10 cellular contexts compared by ENCODE assay signal in genomic region chr3:29694783-29695182, GRCh38.
DNase-seq lines count a peak whose midpoint lies in the region; ATAC-seq and TF ChIP-seq lines count a peak whose summit lies in the region.
"Had no signal": no experiment of that assay in that cellular context is flagged by ENCODE, and none has a peak within 500 bp of the region (broad histone marks: within the 10 kb centered on the region; RNA-seq: fewer than 3 reads in every experiment).

No MANE protein-coding gene starts in this region.

- ATAC-seq in gastroesophageal sphincter: peak; percentile 79
- peak; percentile 68 to 90 (median 86) for ATAC-seq in psoas muscle
- ATAC-seq in HG03469 (IDR thresholded peaks at IDR 0.05; ENCODE audit: unreplicated experiment): no peak
- ATAC-seq in activated CD8-positive, alpha-beta T cell treated with anti-CD3 and anti-CD28 coated beads, Interleukin-2, amount 10 ng/mL, durations not matched to agents 7 days and 5 days: no peak
- ATAC-seq: activated CD8-positive, alpha-beta memory T cell treated with anti-CD3 and anti-CD28 coated beads, Interleukin-2, amount 10 ng/mL, durations not matched to agents 7 days and 5 days had no signal

- no peaks in the 10 kb centered on the region for H3K36me3 Mint-ChIP-seq in activated CD8-positive, alpha-beta T cell treated with anti-CD3 and anti-CD28 coated beads, Interleukin-2, amount 10 ng/mL, durations not matched to agents 7 days and 5 days (ENCODE audit: low read depth)
- H3K36me3 Mint-ChIP-seq: activated CD8-positive, alpha-beta memory T cell treated with anti-CD3 and anti-CD28 coated beads, Interleukin-2, amount 10 ng/mL, durations not matched to agents 7 days and 5 days had no signal

- POLR2A ChIA-PET in SK-N-SH (lab: Yijun Ruan, JAX): no interaction called here
- POLR2A ChIA-PET in activated CD8-positive, alpha-beta T cell treated with anti-CD3 and anti-CD28 coated beads, Interleukin-2, amount 10 ng/mL, durations not matched to agents 7 days and 5 days (lab: Charles Lee): no interaction called here

- peaks cover 17 to 30% of the 10 kb centered on the region in 2 experiments for H3K36me3 ChIP-seq in SK-N-SH (replicated peaks in 1 of 2; ENCODE audit: control insufficient read depth in 1 of 2, insufficient read depth in 2 of 2, low read length in 1 of 2)
- no peaks in the 10 kb centered on the region for H3K36me3 ChIP-seq in gastroesophageal sphincter
- H3K36me3 ChIP-seq in psoas muscle (ENCODE audit: insufficient read depth in 1 of 2, low read depth in 1 of 2): no peaks in the 10 kb centered on the region
- H3K36me3 ChIP-seq in adrenal gland (replicated peaks in 1 of 2): no peaks in the 10 kb centered on the region

- no peaks in the 10 kb centered on the region for H3K4me1 Mint-ChIP-seq in activated CD8-positive, alpha-beta T cell treated with anti-CD3 and anti-CD28 coated beads, Interleukin-2, amount 10 ng/mL, durations not matched to agents 7 days and 5 days (ENCODE audit: low read depth)
- H3K4me1 Mint-ChIP-seq: activated CD8-positive, alpha-beta memory T cell treated with anti-CD3 and anti-CD28 coated beads, Interleukin-2, amount 10 ng/mL, durations not matched to agents 7 days and 5 days had no signal

- TF ChIP-seq RAD21 in SK-N-SH (IDR thresholded peaks at IDR 0.05; ENCODE audit: low read length): no peak

- peaks cover 6% of the 10 kb centered on the region for H3K27me3 Mint-ChIP-seq in activated CD8-positive, alpha-beta T cell treated with anti-CD3 and anti-CD28 coated beads, Interleukin-2, amount 10 ng/mL, durations not matched to agents 7 days and 5 days (ENCODE audit: low read depth)

- CTCF ChIA-PET in SK-N-SH (lab: Yijun Ruan, JAX): interaction anchor here (1.8 kb wide), 1 partner anchor 24 kb away, joined by 4 read pairs; no protein-coding TSS in a partner anchor
- CTCF ChIA-PET in activated CD8-positive, alpha-beta T cell treated with anti-CD3 and anti-CD28 coated beads, Interleukin-2, amount 10 ng/mL, durations not matched to agents 7 days and 5 days (lab: Charles Lee): no interaction called here

- H3K27ac ChIP-seq in SK-N-SH (ENCODE audit: low read depth in 2 of 2, low read length in 1 of 2) (peak overlapping the region; percentile 85 to 94), gastroesophageal sphincter (peak overlapping the region; percentile 77 to 83 (median 82)), psoas muscle (peak overlapping the region; percentile 44), adrenal gland (peak overlapping the region in 2 of 5 donors; percentile 54 to 61)

- DNase-seq in EH (ENCODE audit: low read depth) (peak; percentile 95), SK-N-SH (no peak), psoas muscle (no peak), adrenal gland (no peak), SHP77 treated with DMSO at 0.1 percent for 48 hours (lab: John Stamatoyannopoulos, UW) (no peak)
- DNase-seq in activated CD8-positive, alpha-beta T cell treated with anti-CD3 and anti-CD28 coated beads, Interleukin-2, amount 10 ng/mL, durations not matched to agents 7 days and 5 days: no peak
- DNase-seq: activated CD8-positive, alpha-beta memory T cell treated with anti-CD3 and anti-CD28 coated beads, Interleukin-2, amount 10 ng/mL, durations not matched to agents 7 days and 5 days; NCI-H345 had no signal

- H3K9ac ChIP-seq in SK-N-SH: peak overlapping the region; percentile 67; the same call in 1 of the 2 replicates

- peaks cover 13 to 44% of the 10 kb centered on the region in 2 experiments for H3K4me1 ChIP-seq in SK-N-SH (ENCODE audit: control insufficient read depth in 1 of 2, insufficient read depth in 2 of 2, low read depth in 1 of 2, low read length in 1 of 2)
- peaks cover 22 to 56% (median 27%) of the 10 kb centered on the region in 3 donors for H3K4me1 ChIP-seq in gastroesophageal sphincter
- H3K4me1 ChIP-seq in psoas muscle: peaks cover 34% of the 10 kb centered on the region
- H3K4me1 ChIP-seq in adrenal gland (replicated peaks in 1 of 2): peaks cover 0 to 29% of the 10 kb centered on the region in 2 donors

- no peak overlapping the region for H3K4me3 Mint-ChIP-seq in activated CD8-positive, alpha-beta T cell treated with anti-CD3 and anti-CD28 coated beads, Interleukin-2, amount 10 ng/mL, durations not matched to agents 7 days and 5 days
- H3K4me3 Mint-ChIP-seq: activated CD8-positive, alpha-beta memory T cell treated with anti-CD3 and anti-CD28 coated beads, Interleukin-2, amount 10 ng/mL, durations not matched to agents 7 days and 5 days had no signal

- H4K20me1 ChIP-seq in SK-N-SH (ENCODE audit: insufficient read depth): no peaks in the 10 kb centered on the region

- peak; percentile 86 to 100 for TF ChIP-seq EP300 in SK-N-SH (IDR thresholded peaks at IDR 0.05; ENCODE audit: borderline replicate concordance in 1 of 2, low read depth in 1 of 2, low read length in 1 of 2)
- no peak for TF ChIP-seq EP300 in gastroesophageal sphincter (IDR thresholded peaks at IDR 0.05)

- H3K27ac Mint-ChIP-seq in activated CD8-positive, alpha-beta T cell treated with anti-CD3 and anti-CD28 coated beads, Interleukin-2, amount 10 ng/mL, durations not matched to agents 7 days and 5 days: no peak overlapping the region
- H3K27ac Mint-ChIP-seq: activated CD8-positive, alpha-beta memory T cell treated with anti-CD3 and anti-CD28 coated beads, Interleukin-2, amount 10 ng/mL, durations not matched to agents 7 days and 5 days had no signal

- H3K79me2 ChIP-seq in SK-N-SH (ENCODE audit: insufficient read depth): peaks cover 25% of the 10 kb centered on the region; the same call in 1 of the 2 replicates

- H2AFZ ChIP-seq in SK-N-SH (ENCODE audit: low read depth): no peak overlapping the region

- peaks cover under 1% of the 10 kb centered on the region for H3K9me3 Mint-ChIP-seq in activated CD8-positive, alpha-beta T cell treated with anti-CD3 and anti-CD28 coated beads, Interleukin-2, amount 10 ng/mL, durations not matched to agents 7 days and 5 days (ENCODE audit: insufficient read depth)

- H3K4me3 ChIP-seq in SK-N-SH (ENCODE audit: low read depth in 2 of 2, low read length in 1 of 2) (peak overlapping the region; percentile 6 to 22; a peak in 2 of 4 replicates), gastroesophageal sphincter (no peak overlapping the region), psoas muscle (no peak overlapping the region), adrenal gland (no peak overlapping the region)

- H3K4me2 ChIP-seq in SK-N-SH: peak overlapping the region; percentile 56

- H3K9me3 ChIP-seq in SK-N-SH (no peaks in the 10 kb centered on the region), gastroesophageal sphincter (no peaks in the 10 kb centered on the region), psoas muscle (no peaks in the 10 kb centered on the region), adrenal gland (replicated peaks in 1 of 3) (no peaks in the 10 kb centered on the region)

- intact Hi-C loops in psoas muscle (cut with DNase I): no loop called here
- intact Hi-C loops in adrenal gland (cut with DNase I): no loop called here

- 29% methylated on average over 1 of the region's 1 CpG for WGBS in SK-N-SH (ENCODE audit: low lambda C conversion rate)
- WGBS in gastroesophageal sphincter (ENCODE audit: low coverage in 1 of 2), 2 donors: 10 to 56% methylated on average over 1 of the region's 1 CpG
- 94 to 95% (median 94%) methylated on average over 1 of the region's 1 CpG for WGBS in psoas muscle, 3 donors
- WGBS in adrenal gland, 4 donors: 75 to 88% (median 83%) methylated on average over 1 of the region's 1 CpG

- no peak for TF ChIP-seq CTCF in SK-N-SH (IDR thresholded peaks at IDR 0.05)
- TF ChIP-seq CTCF in gastroesophageal sphincter (IDR thresholded peaks at IDR 0.05): no peak
- TF ChIP-seq CTCF in psoas muscle (IDR thresholded peaks at IDR 0.05): no peak
- TF ChIP-seq CTCF in adrenal gland (IDR thresholded peaks at IDR 0.05): no peak

- no peaks in the 10 kb centered on the region for H3K27me3 ChIP-seq in SK-N-SH (ENCODE audit: insufficient read depth)
- H3K27me3 ChIP-seq in gastroesophageal sphincter: no peaks in the 10 kb centered on the region
- no peaks in the 10 kb centered on the region for H3K27me3 ChIP-seq in psoas muscle (ENCODE audit: insufficient read depth in 3 of 3, low read length in 2 of 3)
- H3K27me3 ChIP-seq in adrenal gland: no peaks in the 10 kb centered on the region

- H3K9me2 ChIP-seq in SK-N-SH: no peaks in the 10 kb centered on the region

- TF ChIP-seq POLR2A in gastroesophageal sphincter (IDR thresholded peaks at IDR 0.05): no peak
- TF ChIP-seq POLR2A in adrenal gland (IDR thresholded peaks at IDR 0.05): no peak

- peaks cover 40% of the 10 kb centered on the region for H3F3A ChIP-seq in SK-N-SH (replicated peaks; ENCODE audit: insufficient read depth)

TF ChIP-seq in SK-N-SH, 30 proteins besides CTCF, POLR2A, EP300 and RAD21 (continues in another document):
- TF ChIP-seq MXI1 (IDR thresholded peaks at IDR 0.05; ENCODE audit: low read depth, low read length) (no peak), POLR2AphosphoS5 (IDR thresholded peaks at IDR 0.05; ENCODE audit: low read depth, low read length) (peak; percentile 97), MAX (IDR thresholded peaks at IDR 0.05; ENCODE audit: low read depth) (peak; percentile 56; the same call in 1 of the 2 replicates), RXRA (IDR thresholded peaks at IDR 0.05; ENCODE audit: borderline replicate concordance, low read depth) (peak; percentile 89), GATA2 (CRISPR knock-in tag; IDR thresholded peaks at IDR 0.05) (no peak)

Comparison
In these comparisons a context has a peak if more than half of its experiments do, and no peak if none do; other contexts are left out.
1. H3K4me3 ChIP-seq: peak in SK-N-SH (2 of 2); none in gastroesophageal sphincter (0 of 2), psoas muscle (single experiment) and adrenal gland (0 of 4).
2. ATAC-seq: peak in gastroesophageal sphincter (single experiment) and psoas muscle (4 of 4); none in HG03469 (single experiment) and activated CD8-positive, alpha-beta T cell treated with anti-CD3 and anti-CD28 coated beads, Interleukin-2, amount 10 ng/mL, durations not matched to agents 7 days and 5 days (single experiment).